Comparison of ENCODE assay signal across 9 cellular contexts in genomic region chr1:113946668-113947387, GRCh38. TPM values are rescaled to one million over a fixed set of nuclear protein-coding genes. Genes with fewer than 3 reads are reported as not detected.
DNase-seq lines count a peak whose midpoint lies in the region; TF ChIP-seq lines count a peak whose summit lies in the region.
"Had no signal": no experiment of that assay in that cellular context is flagged by ENCODE, and none has a peak within 500 bp of the region (broad histone marks: within the 10 kb centered on the region; RNA-seq: fewer than 3 reads in every experiment).

No MANE protein-coding gene starts in this region.

- H3K9me3 ChIP-seq in Peyer's patch = no peaks in the 10 kb centered on the region

- H3K27me3 ChIP-seq in Peyer's patch (no peaks in the 10 kb centered on the region), rectal smooth muscle tissue (ENCODE audit: control insufficient read depth, insufficient read depth, low read length) (no peaks in the 10 kb centered on the region)

- peak overlapping the region in 1 of 4 donors; percentile 1 for H3K4me3 ChIP-seq in Peyer's patch
- H3K4me3 ChIP-seq in rectal smooth muscle tissue (ENCODE audit: low read length) = no peak overlapping the region

- H3K9ac ChIP-seq in rectal smooth muscle tissue (ENCODE audit: low read length) = no peak overlapping the region

- H3K4me1 ChIP-seq in Peyer's patch (peaks cover 0 to 38% (median 9%) of the 10 kb centered on the region in 4 donors), rectal smooth muscle tissue (ENCODE audit: control insufficient read depth, insufficient read depth, low read length) (peaks cover 10% of the 10 kb centered on the region)

- TF ChIP-seq CTCF in Peyer's patch (IDR thresholded peaks at IDR 0.05) = no peak

- H3K27ac ChIP-seq in Peyer's patch = peak overlapping the region in 3 of 4 donors; percentile 3 to 58 (median 19)
- H3K27ac ChIP-seq in rectal smooth muscle tissue (ENCODE audit: low read depth, low read length) = peak overlapping the region; percentile 7

- peaks cover 0 to 23% (median 0%) of the 10 kb centered on the region in 3 donors for H3K36me3 ChIP-seq in Peyer's patch
- no peaks in the 10 kb centered on the region for H3K36me3 ChIP-seq in rectal smooth muscle tissue (ENCODE audit: control insufficient read depth, insufficient read depth, low read length)

- no peak for TF ChIP-seq POLR2A in Peyer's patch (IDR thresholded peaks at IDR 0.05)

- DNase-seq in ELR (ENCODE audit: low read depth) (peak; percentile 25), Peyer's patch (no peak), fibroblast of peridontal ligament (ENCODE audit: extremely low read depth) (peak; percentile 13), middle frontal gyrus (ENCODE audit: extremely low spot score, low spot score) (no peak), A172 (ENCODE audit: low spot score) (no peak), SKM-1 (lab: John Stamatoyannopoulos, UW; ENCODE audit: unreplicated experiment) (no peak)
- DNase-seq in stimulated activated CD4-positive, alpha-beta T cell treated with anti-CD3 and anti-CD28 coated beads, Interleukin-4, amount 100 ng/mL, for 4 hours = no peak
- DNase-seq: NCI-H2081 treated with DMSO at 0.1 percent for 48 hours had no signal

RNA-seq across cellular contexts. Expression of gene HIPK1, which starts 17.7 kb away (rescaled TPM):
- total RNA-seq in Peyer's patch = 10 to 100 TPM; 34.7 to 51.2 (median 42.1) TPM
- total RNA-seq in A172 (2014; rRNA removed; shearing (Covaris generic)) = 12.2 and 14.7 TPM in 2 replicates

RNA-seq across cellular contexts. Expression of gene OLFML3, which starts 32.4 kb away (rescaled TPM):
- 10 to 100 TPM in 1 of 4 donors, 1 to 10 TPM in 3; 3.3 to 12.0 (median 7.8) TPM for total RNA-seq in Peyer's patch
- total RNA-seq in A172 (2014; rRNA removed; shearing (Covaris generic)) = 26.8 and 31.2 TPM in 2 replicates

RNA-seq across cellular contexts. Expression of gene DCLRE1B, which starts 41.7 kb away (rescaled TPM):
- total RNA-seq in Peyer's patch = 1 to 10 TPM in 3 of 4 donors, under 1 TPM in 1; 0.53 to 5.8 (median 3.2) TPM
- 14.4 and 14.5 TPM in 2 replicates for total RNA-seq in A172 (2014; rRNA removed; shearing (Covaris generic))

RNA-seq across cellular contexts. Expression of gene AP4B1, which starts 42.2 kb away (rescaled TPM):
- 10 to 100 TPM; 20.8 to 45.8 (median 40.1) TPM for total RNA-seq in Peyer's patch
- 18.0 and 23.8 TPM in 2 replicates for total RNA-seq in A172 (2014; rRNA removed; shearing (Covaris generic))

RNA-seq across cellular contexts. Expression of gene BCL2L15, which starts 59.4 kb away (rescaled TPM):
- total RNA-seq in Peyer's patch = 100 to 1,000 TPM in 3 of 4 donors, 10 to 100 TPM in 1; 38.0 to 249 (median 119) TPM
- 0.57 and 4.2 TPM in 2 replicates for total RNA-seq in A172 (2014; rRNA removed; shearing (Covaris generic))

Comparison
In these comparisons a context has a peak if more than half of its experiments do, and no peak if none do; other contexts are left out.
1. DNase-seq: peak in ELR (single experiment) and fibroblast of peridontal ligament (single experiment); none in Peyer's patch (0 of 3), middle frontal gyrus (single experiment), stimulated activated CD4-positive, alpha-beta T cell treated with anti-CD3 and anti-CD28 coated beads, Interleukin-4, amount 100 ng/mL, for 4 hours (0 of 2), A172 (single experiment) and SKM-1 (single experiment).